In genomic region chr18:22489694-22490093, GRCh38 we compare ENCODE assay signal across 19 cellular contexts.
DNase-seq lines count a peak whose midpoint lies in the region; ATAC-seq and TF ChIP-seq lines count a peak whose summit lies in the region.
"Had no signal": no experiment of that assay in that cellular context is flagged by ENCODE, and none has a peak within 500 bp of the region (broad histone marks: within the 10 kb centered on the region; RNA-seq: fewer than 3 reads in every experiment).

No MANE protein-coding gene starts in this region.

- no peaks in the 10 kb centered on the region for H3K4me1 Mint-ChIP-seq in CD8-positive, alpha-beta memory T cell
- H3K4me1 Mint-ChIP-seq: T-cell had no signal

- no peak overlapping the region for H3K27ac Mint-ChIP-seq in CD8-positive, alpha-beta memory T cell
- H3K27ac Mint-ChIP-seq: T-cell had no signal

- no peaks in the 10 kb centered on the region for H3K27me3 ChIP-seq in CD8-positive, alpha-beta memory T cell (ENCODE audit: insufficient read depth, low read length, poor library complexity, severe bottlenecking)
- H3K27me3 ChIP-seq: heart right ventricle, suprapubic skin had no signal

- no peaks in the 10 kb centered on the region for H3K9me3 Mint-ChIP-seq in CD8-positive, alpha-beta memory T cell

- no peak overlapping the region for H3K4me3 Mint-ChIP-seq in CD8-positive, alpha-beta memory T cell
- H3K4me3 Mint-ChIP-seq: T-cell had no signal

- no peak overlapping the region for H3K4me3 ChIP-seq in fibroblast of pulmonary artery (replicated peaks; ENCODE audit: low read depth, low read length)
- no peak overlapping the region for H3K4me3 ChIP-seq in CD8-positive, alpha-beta memory T cell (ENCODE audit: low read length)
- H3K4me3 ChIP-seq: heart right ventricle, suprapubic skin had no signal

- ATAC-seq in HG03280 (IDR thresholded peaks at IDR 0.05; ENCODE audit: unreplicated experiment), result no peak
- ATAC-seq: heart right ventricle, T-cell had no signal

- no peaks in the 10 kb centered on the region for H3K36me3 ChIP-seq in CD8-positive, alpha-beta memory T cell (ENCODE audit: insufficient read depth, low read length)
- H3K36me3 ChIP-seq: heart right ventricle, suprapubic skin had no signal

- H3K27me3 Mint-ChIP-seq in CD8-positive, alpha-beta memory T cell, result peaks cover 9 to 20% of the 10 kb centered on the region in 2 donors

- CTCF ChIA-PET in CD8-positive, alpha-beta memory T cell (lab: Charles Lee), result no interaction called here

- DNase-seq in DMS53 treated with DMSO at 0.1 percent for 48 hours (lab: John Stamatoyannopoulos, UW; ENCODE audit: unreplicated experiment), result peak; percentile 17
- peak; percentile 58 for DNase-seq in NCI-H226
- peak; percentile 26 for DNase-seq in fibroblast of pulmonary artery (ENCODE audit: low read depth)
- peak; percentile 58 for DNase-seq in mucosa of gallbladder (ENCODE audit: low spot score)
- no peak for DNase-seq in foreskin melanocyte
- no peak for DNase-seq in CD8-positive, alpha-beta memory T cell
- no peak for DNase-seq in activated CD4-positive, alpha-beta T cell treated with anti-CD3 and anti-CD28 coated beads for 1 hour
- DNase-seq: activated CD4-positive, alpha-beta T cell treated with anti-CD3 and anti-CD28 coated beads, Interleukin-2, amount 50 U/mL, for 48 hours; activated naive CD4-positive, alpha-beta T cell treated with Interleukin-2 at 50 U/mL for 16 hours; anterior cingulate cortex; DMS153; effector CD4-positive, alpha-beta T cell; heart right ventricle; midbrain; SHP77 treated with DMSO at 0.1 percent for 48 hours; T-cell had no signal

- no peaks in the 10 kb centered on the region for H3K4me1 ChIP-seq in CD8-positive, alpha-beta memory T cell (ENCODE audit: insufficient read depth, low read length)

- TF ChIP-seq CTCF in fibroblast of pulmonary artery (IDR thresholded peaks at IDR 0.05; ENCODE audit: low read length, missing control alignments), result no peak

- no peak overlapping the region for H3K27ac ChIP-seq in CD8-positive, alpha-beta memory T cell (ENCODE audit: low read depth, low read length)
- H3K27ac ChIP-seq: suprapubic skin, VCaP had no signal

- H3K9me3 ChIP-seq in CD8-positive, alpha-beta memory T cell (ENCODE audit: low read length), result no peaks in the 10 kb centered on the region
- H3K9me3 ChIP-seq: heart right ventricle, suprapubic skin had no signal

- POLR2A ChIA-PET in CD8-positive, alpha-beta memory T cell (lab: Charles Lee), result no interaction called here

- peaks cover 0 to 15% (median 3%) of the 10 kb centered on the region in 3 donors for H3K36me3 Mint-ChIP-seq in CD8-positive, alpha-beta memory T cell
- H3K36me3 Mint-ChIP-seq: T-cell had no signal

Comparison
In these comparisons a context has a peak if more than half of its experiments do, and no peak if none do; other contexts are left out.
1. DNase-seq: peak in DMS53 treated with DMSO at 0.1 percent for 48 hours (single experiment), NCI-H226 (single experiment), fibroblast of pulmonary artery (single experiment) and mucosa of gallbladder (single experiment); none in foreskin melanocyte (single experiment), CD8-positive, alpha-beta memory T cell (0 of 5) and activated CD4-positive, alpha-beta T cell treated with anti-CD3 and anti-CD28 coated beads for 1 hour (single experiment).